13 cellular contexts compared by ENCODE assay signal in the genomic region with DNA sequence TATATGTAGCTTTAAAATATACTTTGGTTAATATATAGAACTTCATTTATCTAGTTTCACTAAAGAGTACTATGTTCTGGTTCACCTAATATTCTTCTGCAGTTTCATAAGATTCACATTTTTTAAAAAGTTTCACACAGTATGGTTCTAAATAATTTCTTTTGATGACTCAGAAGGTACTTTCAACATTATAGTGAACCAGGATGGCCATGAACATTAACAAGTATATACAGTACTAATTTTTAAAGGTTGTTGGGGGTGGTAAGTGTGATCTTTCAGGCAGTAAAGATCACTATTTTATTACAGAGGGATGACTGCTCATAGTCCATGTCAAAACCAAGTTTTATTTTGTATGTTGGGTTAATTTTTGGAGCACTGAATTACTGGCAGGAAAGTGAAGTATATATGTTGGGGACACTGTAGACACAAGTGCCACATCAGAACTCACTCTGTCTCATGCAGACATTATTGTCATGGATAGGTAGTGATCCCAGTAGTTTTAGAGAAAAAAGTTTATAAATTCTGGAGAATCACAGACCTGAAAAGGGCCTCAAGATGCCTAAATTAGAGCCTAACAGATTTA. TPM values are rescaled to one million over a fixed set of nuclear protein-coding genes. Genes with fewer than 3 reads are reported as not detected.
DNase-seq lines count a peak whose midpoint lies in the region; ATAC-seq, FAIRE-seq and TF ChIP-seq lines count a peak whose summit lies in the region.
"Had no signal": no experiment of that assay in that cellular context is flagged by ENCODE, and none has a peak within 500 bp of the region (broad histone marks: within the 10 kb centered on the region; RNA-seq: fewer than 3 reads in every experiment).

No MANE protein-coding gene starts in this region.

- BruUV-seq in HepG2 (replicated peaks; lab: Mats Ljungman, UMichigan) (no TSS peak), OCI-LY7 (replicated peaks; lab: Mats Ljungman, UMichigan) (no TSS peak)

- H2AFZ ChIP-seq in HepG2 (ENCODE audit: low read length) (no peak overlapping the region), OCI-LY7 (ENCODE audit: low read length) (no peak overlapping the region)

- peaks cover 42% of the 10 kb centered on the region for H3K4me1 ChIP-seq in HepG2 (ENCODE audit: insufficient read depth, low read length)
- H3K4me1 ChIP-seq in right lobe of liver, result no peaks in the 10 kb centered on the region
- H3K4me1 ChIP-seq in OCI-LY7 (ENCODE audit: insufficient read depth, low read length, poor library complexity, severe bottlenecking), result no peaks in the 10 kb centered on the region
- H3K4me1 ChIP-seq in testis, result peaks cover 26% of the 10 kb centered on the region

- peak overlapping the region; percentile 17 to 60 for H3K27ac Mint-ChIP-seq in natural killer cell

- peaks cover 39 to 40% of the 10 kb centered on the region in 2 donors for H3K4me1 Mint-ChIP-seq in natural killer cell

- peak overlapping the region; percentile 67 for H3K4me2 ChIP-seq in HepG2 (ENCODE audit: low read depth, low read length)
- no peak overlapping the region for H3K4me2 ChIP-seq in OCI-LY7 (ENCODE audit: low read length)

- POLR2A ChIA-PET in HepG2 (lab: Yijun Ruan, JAX), result interaction anchor here (1.9 kb wide), 1 partner anchor 15 kb away, joined by 5 read pairs; no protein-coding TSS in a partner anchor
- POLR2A ChIA-PET in OCI-LY7 (lab: Charles Lee), result interaction anchor here (0.5 to 2.8 kb wide), 2 partner anchors 10 to 175 kb away, joined by 3 to 11 read pairs; no protein-coding TSS in a partner anchor

- TF ChIP-seq POLR2A in HepG2 (IDR thresholded peaks at IDR 0.05; ENCODE audit: insufficient read depth in 1 of 2, low read depth in 2 of 2, low read length in 2 of 2), result no peak
- TF ChIP-seq POLR2A in right lobe of liver (IDR thresholded peaks at IDR 0.05), result no peak
- TF ChIP-seq POLR2A in testis (IDR thresholded peaks at IDR 0.05), result no peak
- no peak for TF ChIP-seq POLR2A in GM12892 (IDR thresholded peaks at IDR 0.05; ENCODE audit: low read depth, low read length)

- no peaks in the 10 kb centered on the region for H3K27me3 Mint-ChIP-seq in natural killer cell (ENCODE audit: low read depth in 2 of 2)

- intact Hi-C loops in HepG2 (cut with micrococcal nuclease; ENCODE audit: unreplicated experiment) (loop anchor here (5.0 kb wide), 2 partner anchors 181 to 231 kb away; no protein-coding TSS in a partner anchor), right lobe of liver (cut with DNase I) (loop anchor here in 1 of 2 donors (10.0 kb wide), 1 partner anchor 188 kb away; no protein-coding TSS in a partner anchor), natural killer cell (cut with micrococcal nuclease) (no loop called here), OCI-LY7 (cut with micrococcal nuclease; ENCODE audit: unreplicated experiment) (loop anchor here (5.0 kb wide), 1 partner anchor 181 kb away; no protein-coding TSS in a partner anchor), testis (cut with DNase I; ENCODE audit: low total_unique reads) (no loop called here)

- H3K79me2 ChIP-seq in HepG2 (ENCODE audit: insufficient read depth, low read length) (no peaks in the 10 kb centered on the region), OCI-LY7 (ENCODE audit: insufficient read depth, low read depth, low read length) (no peaks in the 10 kb centered on the region)

- in situ Hi-C loops in HepG2 (cut with HindIII; ENCODE audit: extremely low pct_ligation_motif_present, low pct_unique_long_range_greater_than_20kb) (no loop called here), brain microvascular endothelial cell (cut with HindIII; ENCODE audit: low pct_ligation_motif_present, low sequenced_read_pairs) (loop anchor here (25.0 kb wide), 1 partner anchor 206 kb away; no protein-coding TSS in a partner anchor)

- DNase-seq in HepG2 (ENCODE audit: low spot score) (no peak), right lobe of liver (no peak), brain microvascular endothelial cell (no peak), natural killer cell (no peak), urothelium cell line (ENCODE audit: low spot score) (no peak), OCI-LY7 (ENCODE audit: low spot score) (no peak), testis (no peak), GM12892 (ENCODE audit: insufficient read length) (no peak)
- DNase-seq: NCI-H1105 treated with DMSO at 0.1 percent for 48 hours, NCI-H748 treated with DMSO at 0.1 percent for 48 hours, WERI-Rb-1 had no signal

- no peak for TF ChIP-seq EP300 in HepG2 (IDR thresholded peaks at IDR 0.05; ENCODE audit: low read depth in 2 of 2, low read length in 2 of 2)
- TF ChIP-seq EP300 in HepG2 (CRISPR knock-in tag; IDR thresholded peaks at IDR 0.05; ENCODE audit: borderline replicate concordance), result no peak

- H3K9me3 ChIP-seq in HepG2 (ENCODE audit: low read length) (no peaks in the 10 kb centered on the region), right lobe of liver (no peaks in the 10 kb centered on the region), OCI-LY7 (ENCODE audit: low read length) (no peaks in the 10 kb centered on the region), testis (no peaks in the 10 kb centered on the region)

- peak overlapping the region; percentile 60; the same call in 1 of the 2 replicates for H3K9ac ChIP-seq in HepG2 (ENCODE audit: insufficient read depth, low read depth, low read length)

- H3K9me2 ChIP-seq in OCI-LY7 (ENCODE audit: insufficient read depth, low read length), result no peaks in the 10 kb centered on the region

- no peak for FAIRE-seq in HepG2 (lab: Jason Lieb, UNC)
- FAIRE-seq in urothelium cell line (lab: Jason Lieb, UNC), result peak; percentile 77
- no peak for FAIRE-seq in GM12892 (lab: Jason Lieb, UNC)
- FAIRE-seq: H1, islet of Langerhans had no signal

- H3K36me3 ChIP-seq in HepG2 (replicated peaks in 1 of 2; ENCODE audit: control insufficient read depth in 1 of 2, insufficient read depth in 2 of 2, low read length in 2 of 2) (peaks cover 4 to 36% of the 10 kb centered on the region in 2 experiments; a peak in 4 of 5 replicates), right lobe of liver (peaks cover 0 to 32% (median 9%) of the 10 kb centered on the region in 4 donors), brain microvascular endothelial cell (replicated peaks) (peaks cover 12% of the 10 kb centered on the region), OCI-LY7 (ENCODE audit: insufficient read depth, low read length) (peaks cover 41% of the 10 kb centered on the region), testis (ENCODE audit: low read depth, missing control alignments) (no peaks in the 10 kb centered on the region)

- H3K9me3 Mint-ChIP-seq in natural killer cell, result no peaks in the 10 kb centered on the region

- H3K4me3 Mint-ChIP-seq in natural killer cell, result no peak overlapping the region

- ATAC-seq in HepG2, result no peak
- ATAC-seq in right lobe of liver, result no peak
- ATAC-seq in natural killer cell, result no peak

- H4K20me1 ChIP-seq in HepG2 (ENCODE audit: insufficient read depth, low read length), result no peaks in the 10 kb centered on the region
- H4K20me1 ChIP-seq in OCI-LY7 (ENCODE audit: insufficient read depth, low read length), result no peaks in the 10 kb centered on the region

- no peak overlapping the region for H3K4me3 ChIP-seq in HepG2 (replicated peaks in 1 of 3; ENCODE audit: insufficient read depth in 1 of 3, low read depth in 2 of 3, low read length in 3 of 3)
- H3K4me3 ChIP-seq in right lobe of liver, result no peak overlapping the region
- no peak overlapping the region for H3K4me3 ChIP-seq in brain microvascular endothelial cell (ENCODE audit: low read depth, low read length)
- H3K4me3 ChIP-seq in OCI-LY7 (ENCODE audit: low read depth, low read length, poor library complexity, severe bottlenecking), result no peak overlapping the region
- no peak overlapping the region for H3K4me3 ChIP-seq in testis

- TF ChIP-seq CTCF in HepG2 (CRISPR knock-in tag; IDR thresholded peaks at IDR 0.05) (no peak), right lobe of liver (IDR thresholded peaks at IDR 0.05) (no peak), brain microvascular endothelial cell (IDR thresholded peaks at IDR 0.05; ENCODE audit: low read depth, low read length, missing control alignments) (no peak), natural killer cell (IDR thresholded peaks at IDR 0.05) (no peak), OCI-LY7 (conservative IDR thresholded peaks at IDR 0.05; ENCODE audit: low read length) (no peak), testis (IDR thresholded peaks at IDR 0.05) (no peak)

- H3K27ac ChIP-seq in HepG2 (ENCODE audit: extremely low read length, insufficient read depth, low read length) (peak overlapping the region; percentile 82), right lobe of liver (no peak overlapping the region), brain microvascular endothelial cell (peak overlapping the region; percentile 91), OCI-LY7 (ENCODE audit: low read depth, low read length, poor library complexity, severe bottlenecking) (no peak overlapping the region), testis (no peak overlapping the region)
- H3K27ac ChIP-seq: WERI-Rb-1 had no signal

- H3K27me3 ChIP-seq in HepG2 (ENCODE audit: control insufficient read depth in 1 of 2, insufficient read depth in 2 of 2, low read length in 2 of 2), result no peaks in the 10 kb centered on the region
- no peaks in the 10 kb centered on the region for H3K27me3 ChIP-seq in right lobe of liver
- no peaks in the 10 kb centered on the region for H3K27me3 ChIP-seq in brain microvascular endothelial cell (replicated peaks)
- no peaks in the 10 kb centered on the region for H3K27me3 ChIP-seq in testis

- TF ChIP-seq RAD21 in HepG2 (CRISPR knock-in tag; IDR thresholded peaks at IDR 0.05), result no peak

- H3K36me3 Mint-ChIP-seq in natural killer cell, result peaks cover 7% of the 10 kb centered on the region

- CTCF ChIA-PET in HepG2 (lab: Yijun Ruan, JAX; ENCODE audit: low intra/inter-chr PET ratio, low total read pairs) (no interaction called here), OCI-LY7 (lab: Charles Lee; ENCODE audit: unreplicated experiment) (no interaction called here)

RNA-seq across cellular contexts. Expression of gene DCAF5, which starts 60.0 kb away (rescaled TPM):
- total RNA-seq in HepG2 (2016; rRNA removed; fragmentation: Illumina TruSeq; extraction: Trizol) (11.3 and 13.4 TPM in 2 replicates), right lobe of liver (10 to 100 TPM; 21.8 to 31.4 (median 28.0) TPM), natural killer cell (100 to 1,000 TPM in 1 of 3 donors, 10 to 100 TPM in 2; 92.0 to 112 (median 99.2) TPM), OCI-LY7 (2022) (46.0 and 46.5 TPM in 2 replicates), testis (100 to 1,000 TPM in 1 of 2 donors, 10 to 100 TPM in 1; 97.7 to 129 TPM)
- 14.0 and 15.7 TPM in 2 replicates for total RNA-seq in HepG2 (2016; cell fraction: cytosol; rRNA removed; fragmentation: Illumina TruSeq; extraction: Trizol; ENCODE audit: low read depth)
- 10.5 and 13.2 TPM in 2 replicates for total RNA-seq in HepG2 (2016; cell fraction: insoluble cytoplasmic fraction; rRNA removed; fragmentation: Illumina TruSeq; extraction: Trizol)
- total RNA-seq in HepG2 (2016; cell fraction: membrane; rRNA removed; fragmentation: Illumina TruSeq; extraction: Trizol), result 9.5 and 9.8 TPM in 2 replicates
- 20.7 and 25.2 TPM in 2 replicates for total RNA-seq in HepG2 (2016; cell fraction: nucleus; rRNA removed; fragmentation: Illumina TruSeq; extraction: Trizol)
- polyA plus RNA-seq in HepG2 (2011; rRNA removed) (31.6 and 35.3 TPM in 2 replicates), testis (ENCODE audit: insufficient read depth, low read depth, low replicate concordance) (168 TPM)
- polyA plus RNA-seq in HepG2 (2011; cell fraction: cytosol; rRNA removed), result 19.2 and 21.6 TPM in 2 replicates
- 106 and 114 TPM in 2 replicates for polyA plus RNA-seq in HepG2 (2011; cell fraction: nucleus; rRNA removed)
- polyA plus RNA-seq in HepG2 (2012), result 17.9 and 19.9 TPM in 2 replicates
- 1.9 and 2.4 TPM in 2 replicates for polyA plus RNA-seq in HepG2 (2016; cell fraction: cytosol; fragmentation: Illumina TruSeq; extraction: Trizol; ENCODE audit: low read depth)
- polyA plus RNA-seq in HepG2 (2016; cell fraction: insoluble cytoplasmic fraction; fragmentation: Illumina TruSeq; extraction: Trizol; ENCODE audit: low read depth), result 12.6 and 16.2 TPM in 2 replicates
- 5.8 and 7.2 TPM in 2 replicates for polyA plus RNA-seq in HepG2 (2016; cell fraction: membrane; fragmentation: Illumina TruSeq; extraction: Trizol; ENCODE audit: low read depth)
- polyA plus RNA-seq in HepG2 (2016; cell fraction: nucleus; fragmentation: Illumina TruSeq; extraction: Trizol; ENCODE audit: insufficient read depth, low read depth), result 62.6 and 71.6 TPM in 2 replicates
- polyA minus RNA-seq in HepG2 (2011; rRNA and poly(A)+ RNA removed; ENCODE audit: low replicate concordance), result 20.3 and 28.1 TPM in 2 replicates
- 8.2 and 11.8 TPM in 2 replicates for polyA minus RNA-seq in HepG2 (2011; cell fraction: cytosol; rRNA and poly(A)+ RNA removed)
- 30.5 and 35.4 TPM in 2 replicates for polyA minus RNA-seq in HepG2 (2011; cell fraction: nucleus; rRNA and poly(A)+ RNA removed)
- 17.8 and 23.1 TPM in 2 replicates for total RNA-seq in OCI-LY7 (2014; rRNA removed; shearing (Covaris generic))
- polyA plus RNA-seq in GM12892 (2012; ENCODE audit: missing spikeins), result 14.3 TPM

Comparison
In these comparisons a context has a peak if more than half of its experiments do, and no peak if none do; other contexts are left out.
1. H3K27ac ChIP-seq: peak in HepG2 (single experiment) and brain microvascular endothelial cell (single experiment); none in right lobe of liver (0 of 3), OCI-LY7 (single experiment) and testis (0 of 2).
2. intact Hi-C loops: an anchor here in HepG2 (5.0 kb wide) and OCI-LY7 (5.0 kb wide); none called in natural killer cell and testis.